ENCODE assay signal across 8 cellular contexts in the genomic region with DNA sequence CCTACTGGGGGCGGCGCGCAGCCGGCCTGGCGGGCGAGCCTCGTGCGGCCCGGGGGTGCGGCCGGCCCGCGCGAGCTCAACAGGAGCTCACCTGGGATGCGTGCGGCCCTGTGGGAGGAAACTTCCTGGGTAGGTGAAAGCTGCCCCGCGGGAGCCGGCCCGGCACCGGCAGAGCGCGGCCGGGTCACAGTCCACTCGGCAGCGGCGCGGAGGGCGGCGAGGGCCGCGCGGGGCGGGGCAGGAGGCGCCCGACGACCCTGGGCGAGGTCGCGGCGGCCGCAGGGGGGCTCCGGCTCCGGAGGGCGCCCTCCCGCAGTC. TPM values are rescaled to one million over a fixed set of nuclear protein-coding genes. Genes with fewer than 3 reads are reported as not detected.
DNase-seq lines count a peak whose midpoint lies in the region; ATAC-seq and TF ChIP-seq lines count a peak whose summit lies in the region.

No MANE protein-coding gene starts in this region.

- peak overlapping the region; percentile 82 for H3K27ac ChIP-seq in substantia nigra (ENCODE audit: low read depth, low read length, poor library complexity, severe bottlenecking)

- peak overlapping the region; percentile 92 to 98 for H3K4me3 Mint-ChIP-seq in CD14-positive monocyte
- peak overlapping the region; percentile 89 for H3K4me3 Mint-ChIP-seq in WTC11
- peak overlapping the region; percentile 85 for H3K4me3 Mint-ChIP-seq in mesothelial cell of epicardium

- POLR2A ChIA-PET in WTC11 (lab: Charles Lee), result interaction anchor here (0.9 kb wide), 1 partner anchor 167 kb away, joined by 3 read pairs; no protein-coding TSS in a partner anchor

- TF ChIP-seq CTCF in CD14-positive monocyte (IDR thresholded peaks at IDR 0.05) (no peak), WTC11 (IDR thresholded peaks at IDR 0.05) (no peak), mesothelial cell of epicardium (IDR thresholded peaks at IDR 0.05; ENCODE audit: unreplicated experiment) (no peak)

- CTCF ChIA-PET in WTC11 (lab: Charles Lee), result interaction anchor here (1.0 to 1.4 kb wide), 3 partner anchors 99 to 250 kb away, joined by 3 to 5 read pairs (median 4); no protein-coding TSS in a partner anchor

- intact Hi-C loops in CD14-positive monocyte (cut with micrococcal nuclease), result loop anchor here in 1 of 2 donors (5.0 to 10.0 kb wide), 3 partner anchors 99 to 554 kb away; partner anchors contain the start of genes FAF1, NRDC and OSBPL9

- H3K4me1 Mint-ChIP-seq in CD14-positive monocyte (peaks cover 54% of the 10 kb centered on the region), WTC11 (peaks cover 24% of the 10 kb centered on the region), mesothelial cell of epicardium (peaks cover 38% of the 10 kb centered on the region)

- ATAC-seq in GM19397 (IDR thresholded peaks at IDR 0.05; ENCODE audit: unreplicated experiment), result peak; percentile 46
- peak; percentile 55 for ATAC-seq in HG03432 (IDR thresholded peaks at IDR 0.05; ENCODE audit: unreplicated experiment)
- no peak for ATAC-seq in WTC11

- DNase-seq in CD14-positive monocyte (ENCODE audit: low spot score) (no peak), WTC11 (ENCODE audit: low spot score) (peak; percentile 45), dermis blood vessel endothelial cell (peak; percentile 52), mesothelial cell of epicardium (ENCODE audit: low spot score in 2 of 2, unreplicated experiment in 2 of 2) (peak in 1 of 2 experiments; percentile 32), substantia nigra (lab: John Stamatoyannopoulos, UW) (peak in 8 of 49 donors; percentile 28 to 73 (median 43)), Kasumi-1 (lab: John Stamatoyannopoulos, UW) (no peak)

- H3K9me3 Mint-ChIP-seq in CD14-positive monocyte (no peaks in the 10 kb centered on the region), WTC11 (no peaks in the 10 kb centered on the region), mesothelial cell of epicardium (no peaks in the 10 kb centered on the region)

- H3K27ac Mint-ChIP-seq in CD14-positive monocyte (peak overlapping the region in 5 of 7 donors; percentile 88 to 98 (median 95)), WTC11 (no peak overlapping the region), mesothelial cell of epicardium (no peak overlapping the region)

- H3K36me3 Mint-ChIP-seq in CD14-positive monocyte, result no peaks in the 10 kb centered on the region
- H3K36me3 Mint-ChIP-seq in WTC11, result no peaks in the 10 kb centered on the region
- no peaks in the 10 kb centered on the region for H3K36me3 Mint-ChIP-seq in mesothelial cell of epicardium

- H3K27me3 Mint-ChIP-seq in CD14-positive monocyte (ENCODE audit: low read depth in 3 of 3), result no peaks in the 10 kb centered on the region
- H3K27me3 Mint-ChIP-seq in WTC11 (ENCODE audit: low read depth), result no peaks in the 10 kb centered on the region
- H3K27me3 Mint-ChIP-seq in mesothelial cell of epicardium (ENCODE audit: low read depth), result no peaks in the 10 kb centered on the region

TF ChIP-seq in WTC11, 78 proteins besides CTCF, POLR2A, EP300 and RAD21:
- TF ChIP-seq ZNF416 (CRISPR knock-in tag; IDR thresholded peaks at IDR 0.05), result 0 out of 2 replicates have a peak, but pooled peaks have one; percentile 27
- TF ChIP-seq KAT7 (CRISPR knock-in tag; IDR thresholded peaks at IDR 0.05; ENCODE audit: borderline replicate concordance), result 0 out of 2 replicates have a peak, but pooled peaks have one; percentile 42
- TF ChIP-seq TCF7 (CRISPR knock-in tag; IDR thresholded peaks at IDR 0.05; ENCODE audit: low read depth), result no peak
- TF ChIP-seq IRF2 (CRISPR knock-in tag; IDR thresholded peaks at IDR 0.05; ENCODE audit: borderline replicate concordance, low read depth), result no peak
- TF ChIP-seq, protein P1, sequence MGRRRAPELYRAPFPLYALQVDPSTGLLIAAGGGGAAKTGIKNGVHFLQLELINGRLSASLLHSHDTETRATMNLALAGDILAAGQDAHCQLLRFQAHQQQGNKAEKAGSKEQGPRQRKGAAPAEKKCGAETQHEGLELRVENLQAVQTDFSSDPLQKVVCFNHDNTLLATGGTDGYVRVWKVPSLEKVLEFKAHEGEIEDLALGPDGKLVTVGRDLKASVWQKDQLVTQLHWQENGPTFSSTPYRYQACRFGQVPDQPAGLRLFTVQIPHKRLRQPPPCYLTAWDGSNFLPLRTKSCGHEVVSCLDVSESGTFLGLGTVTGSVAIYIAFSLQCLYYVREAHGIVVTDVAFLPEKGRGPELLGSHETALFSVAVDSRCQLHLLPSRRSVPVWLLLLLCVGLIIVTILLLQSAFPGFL (CRISPR knock-in tag; IDR thresholded peaks at IDR 0.05; ENCODE audit: borderline replicate concordance), result no peak
- 0 out of 2 replicates have a peak, but pooled peaks have one; percentile 8 for TF ChIP-seq ETV6 (CRISPR knock-in tag; IDR thresholded peaks at IDR 0.05)
- TF ChIP-seq ZNF532 (CRISPR knock-in tag; IDR thresholded peaks at IDR 0.05; ENCODE audit: borderline replicate concordance), result no peak
- TF ChIP-seq CREM (CRISPR knock-in tag; IDR thresholded peaks at IDR 0.05), result 0 out of 2 replicates have a peak, but pooled peaks have one; percentile 34
- TF ChIP-seq MYBL2 (CRISPR knock-in tag; IDR thresholded peaks at IDR 0.05), result no peak

RNA-seq across cellular contexts. Expression of gene EPS15, which starts 0.4 kb away (rescaled TPM):
- polyA plus RNA-seq in CD14-positive monocyte, result 10 to 100 TPM; 36.4 to 53.6 TPM
- total RNA-seq in WTC11 (2021) (37.1 to 41.7 TPM (median 39.3 TPM) in 3 replicates), dermis blood vessel endothelial cell (99.9 and 112 TPM in 2 replicates), mesothelial cell of epicardium (50.3 to 53.4 TPM (median 52.5 TPM) in 3 replicates)

Comparison
In these comparisons a context has a peak if more than half of its experiments do, and no peak if none do; other contexts are left out.
1. DNase-seq: peak in WTC11 (single experiment) and dermis blood vessel endothelial cell (single experiment); none in CD14-positive monocyte (single experiment) and Kasumi-1 (0 of 2).
2. H3K27ac Mint-ChIP-seq: peak in CD14-positive monocyte (5 of 7); none in WTC11 (single experiment) and mesothelial cell of epicardium (single experiment).
3. Peak in every context shown above with its lines, with median percentiles within 50 percentile points of each other: H3K4me3 Mint-ChIP-seq.